In genomic region chr9:22548625-22549024, GRCh38 we compare ENCODE assay signal across 4 cellular contexts.
"Had no signal": no experiment of that assay in that cellular context is flagged by ENCODE, and none has a peak within 500 bp of the region (broad histone marks: within the 10 kb centered on the region; RNA-seq: fewer than 3 reads in every experiment).

No MANE protein-coding gene starts in this region.

- DNase-seq: GOT3, H9, HCEC 1CT, KBM-7 had no signal
